ENCODE assay signal across 9 cellular contexts in genomic region chr9:114898741-114899140, GRCh38. TPM values are rescaled to one million over a fixed set of nuclear protein-coding genes. Genes with fewer than 3 reads are reported as not detected.
DNase-seq lines count a peak whose midpoint lies in the region; ATAC-seq and TF ChIP-seq lines count a peak whose summit lies in the region.
"Had no signal": no experiment of that assay in that cellular context is flagged by ENCODE, and none has a peak within 500 bp of the region (broad histone marks: within the 10 kb centered on the region; RNA-seq: fewer than 3 reads in every experiment).

No MANE protein-coding gene starts in this region.

- H2AFZ ChIP-seq in SK-N-SH (ENCODE audit: low read depth) = 0 out of 2 replicates have a peak overlapping the region, but pooled peaks have one; percentile 5

- TF ChIP-seq RAD21 in SK-N-SH (IDR thresholded peaks at IDR 0.05; ENCODE audit: low read length) = no peak

- no peak for DNase-seq in SK-N-SH
- peak; percentile 16 for DNase-seq in OCI-M1 (lab: John Stamatoyannopoulos, UW)
- peak; percentile 81 for DNase-seq in activated effector memory CD4-positive, alpha-beta T cell treated with Interleukin-2 at 50 U/mL for 16 hours
- DNase-seq in putamen (ENCODE audit: low spot score) = peak; percentile 28
- no peak for DNase-seq in foreskin fibroblast
- no peak for DNase-seq in suprapubic skin (ENCODE audit: low spot score in 2 of 2)

- TF ChIP-seq CTCF in SK-N-SH (IDR thresholded peaks at IDR 0.05) = no peak
- TF ChIP-seq CTCF in foreskin fibroblast (IDR thresholded peaks at IDR 0.05; ENCODE audit: low read depth, low read length) = no peak
- no peak for TF ChIP-seq CTCF in suprapubic skin (IDR thresholded peaks at IDR 0.05)

- CTCF ChIA-PET in SK-N-SH (lab: Yijun Ruan, JAX) = interaction anchor here (1.2 to 2.4 kb wide), 4 partner anchors 10 to 493 kb away, joined by 4 to 6 read pairs (median 5); no protein-coding TSS in a partner anchor

- H3K4me3 ChIP-seq in SK-N-SH (ENCODE audit: low read depth in 2 of 2, low read length in 1 of 2) (no peak overlapping the region), foreskin fibroblast (ENCODE audit: low read depth in 1 of 2, low read length in 2 of 2) (no peak overlapping the region), suprapubic skin (no peak overlapping the region)

- H3K9me3 ChIP-seq in SK-N-SH (no peaks in the 10 kb centered on the region), suprapubic skin (no peaks in the 10 kb centered on the region)

- H3K9ac ChIP-seq in SK-N-SH = no peak overlapping the region

- TF ChIP-seq EP300 in SK-N-SH (IDR thresholded peaks at IDR 0.05; ENCODE audit: borderline replicate concordance in 1 of 2, low read depth in 1 of 2, low read length in 1 of 2) (no peak), suprapubic skin (IDR thresholded peaks at IDR 0.05) (no peak)

- H3K4me2 ChIP-seq in SK-N-SH = no peak overlapping the region

- H3K36me3 ChIP-seq in SK-N-SH (replicated peaks in 1 of 2; ENCODE audit: control insufficient read depth in 1 of 2, insufficient read depth in 2 of 2, low read length in 1 of 2) (no peaks in the 10 kb centered on the region), suprapubic skin (no peaks in the 10 kb centered on the region)

- ATAC-seq in SK-N-SH treated with all-trans-retinoic acid at 6 μM for 48 hours (no peak), HG03469 (IDR thresholded peaks at IDR 0.05; ENCODE audit: unreplicated experiment) (no peak)
- ATAC-seq: Panc1 had no signal

- peaks cover 39% of the 10 kb centered on the region for H3F3A ChIP-seq in SK-N-SH (replicated peaks; ENCODE audit: insufficient read depth)

- H3K4me1 ChIP-seq in SK-N-SH (ENCODE audit: control insufficient read depth in 1 of 2, insufficient read depth in 2 of 2, low read depth in 1 of 2, low read length in 1 of 2) = peaks cover 0 to 45% of the 10 kb centered on the region in 2 experiments; a peak in 3 of 4 replicates
- peaks cover 21% of the 10 kb centered on the region for H3K4me1 ChIP-seq in suprapubic skin

- H3K27me3 ChIP-seq in SK-N-SH (ENCODE audit: insufficient read depth) (no peaks in the 10 kb centered on the region), suprapubic skin (no peaks in the 10 kb centered on the region)

- H3K9me2 ChIP-seq in SK-N-SH = no peaks in the 10 kb centered on the region

- WGBS in SK-N-SH (ENCODE audit: low lambda C conversion rate) = 65% methylated on average over 9 of the region's 9 CpGs
- 61% methylated on average over 9 of the region's 9 CpGs for WGBS in suprapubic skin

- no peaks in the 10 kb centered on the region for H3K79me2 ChIP-seq in SK-N-SH (ENCODE audit: insufficient read depth)

- H4K20me1 ChIP-seq in SK-N-SH (ENCODE audit: insufficient read depth) = no peaks in the 10 kb centered on the region

- POLR2A ChIA-PET in SK-N-SH (lab: Yijun Ruan, JAX) = no interaction called here

- TF ChIP-seq POLR2A in suprapubic skin (IDR thresholded peaks at IDR 0.05) = no peak

- H3K27ac ChIP-seq in SK-N-SH (ENCODE audit: low read depth in 2 of 2, low read length in 1 of 2) (no peak overlapping the region), suprapubic skin (no peak overlapping the region)

TF ChIP-seq in SK-N-SH, 30 proteins besides CTCF, POLR2A, EP300 and RAD21:
- TF ChIP-seq RXRA (IDR thresholded peaks at IDR 0.05; ENCODE audit: borderline replicate concordance, low read depth) (no peak), TCF12 (IDR thresholded peaks at IDR 0.05) (no peak), SMC3 (IDR thresholded peaks at IDR 0.05; ENCODE audit: low read depth, low read length) (no peak), YY1 (IDR thresholded peaks at IDR 0.05; ENCODE audit: low read depth) (no peak), RCOR1 (IDR thresholded peaks at IDR 0.05; ENCODE audit: low read length) (no peak), NRF1 (IDR thresholded peaks at IDR 0.05; ENCODE audit: low read depth, low read length) (no peak), MEF2A (IDR thresholded peaks at IDR 0.05; ENCODE audit: borderline replicate concordance, low read depth) (no peak), NFIC (IDR thresholded peaks at IDR 0.05; ENCODE audit: borderline replicate concordance) (no peak), ELF1 (IDR thresholded peaks at IDR 0.05) (no peak), FOSL2 (IDR thresholded peaks at IDR 0.05; ENCODE audit: borderline replicate concordance, low read depth) (no peak), GABPA (IDR thresholded peaks at IDR 0.05; ENCODE audit: low read depth) (no peak), JUND (IDR thresholded peaks at IDR 0.05) (no peak), TEAD4 (IDR thresholded peaks at IDR 0.05; ENCODE audit: borderline replicate concordance, insufficient read depth) (no peak), IRF3 (IDR thresholded peaks at IDR 0.05; ENCODE audit: low read depth, low read length) (no peak)

TF ChIP-seq in SK-N-SH treated with all-trans-retinoic acid at 6 μM for 48 hours, 23 proteins besides CTCF, POLR2A, EP300 and RAD21 (continues in another document):
- TF ChIP-seq ZNF70 (CRISPR knock-in tag; IDR thresholded peaks at IDR 0.05) (no peak), CREB5 (CRISPR knock-in tag; IDR thresholded peaks at IDR 0.05; ENCODE audit: low read depth) (no peak), BACH2 (CRISPR knock-in tag; IDR thresholded peaks at IDR 0.05; ENCODE audit: borderline replicate concordance) (no peak), ZFP3 (CRISPR knock-in tag; IDR thresholded peaks at IDR 0.05) (no peak), TSHZ2 (CRISPR knock-in tag; IDR thresholded peaks at IDR 0.05) (no peak), OSR1 (CRISPR knock-in tag; IDR thresholded peaks at IDR 0.05) (no peak), PPARA (CRISPR knock-in tag; IDR thresholded peaks at IDR 0.05; ENCODE audit: borderline replicate concordance) (no peak), ZNF565 (CRISPR knock-in tag; conservative IDR thresholded peaks at IDR 0.05; ENCODE audit: low read depth) (no peak), SNAI2 (CRISPR knock-in tag; IDR thresholded peaks at IDR 0.05) (no peak), TCF4 (CRISPR knock-in tag; IDR thresholded peaks at IDR 0.05; ENCODE audit: borderline replicate concordance) (no peak), ISL1 (CRISPR knock-in tag; IDR thresholded peaks at IDR 0.05) (no peak), ARNTL (CRISPR knock-in tag; IDR thresholded peaks at IDR 0.05; ENCODE audit: borderline replicate concordance, low read depth) (no peak), PATZ1 (CRISPR knock-in tag; IDR thresholded peaks at IDR 0.05; ENCODE audit: borderline replicate concordance) (no peak), TOX (CRISPR knock-in tag; IDR thresholded peaks at IDR 0.05; ENCODE audit: borderline replicate concordance) (no peak), RARB (CRISPR knock-in tag; IDR thresholded peaks at IDR 0.05) (no peak)

RNA-seq across cellular contexts. Expression of gene TNFSF8, which starts 31.6 kb away (rescaled TPM):
- not detected in 2 replicates for polyA plus RNA-seq in SK-N-SH (2012; rRNA removed)
- not detected in 2 replicates for polyA plus RNA-seq in SK-N-SH (2012; cell fraction: cytosol; rRNA removed)
- not detected in 2 replicates for polyA plus RNA-seq in SK-N-SH (2012; cell fraction: nucleus; rRNA removed)
- total RNA-seq in suprapubic skin = 1 to 10 TPM in 3 of 4 donors, under 1 TPM in 1; 0.23 to 4.0 (median 1.4) TPM

Comparison
In these comparisons a context has a peak if more than half of its experiments do, and no peak if none do; other contexts are left out.
1. DNase-seq: peak in OCI-M1 (single experiment), activated effector memory CD4-positive, alpha-beta T cell treated with Interleukin-2 at 50 U/mL for 16 hours (single experiment) and putamen (single experiment); none in SK-N-SH (single experiment), foreskin fibroblast (0 of 2) and suprapubic skin (0 of 2).